Comparison of ENCODE assay signal across 20 cellular contexts in genomic region chr11:101516546-101516945, GRCh38.
"Had no signal": no experiment of that assay in that cellular context is flagged by ENCODE, and none has a peak within 500 bp of the region (broad histone marks: within the 10 kb centered on the region; RNA-seq: fewer than 3 reads in every experiment).

No MANE protein-coding gene starts in this region.

- H3K27me3 Mint-ChIP-seq: activated naive CD8-positive, alpha-beta T cell treated with anti-CD3 and anti-CD28 coated beads, Interleukin-2, amount 10 ng/mL, durations not matched to agents 7 days and 5 days; central memory CD8-positive, alpha-beta T cell had no signal

- H3K27me3 ChIP-seq: spleen, tibial nerve, vagina had no signal

- H3K36me3 ChIP-seq: spleen, tibial nerve, vagina had no signal

- H3K4me3 Mint-ChIP-seq: activated naive CD8-positive, alpha-beta T cell treated with anti-CD3 and anti-CD28 coated beads, Interleukin-2, amount 10 ng/mL, durations not matched to agents 7 days and 5 days; brain; central memory CD8-positive, alpha-beta T cell; nephron; T-helper 2 cell treated with Interferon-gamma antibody and Interleukin-4, amounts not matched to agents 5 μg/mL and 100 μg/mL, for 36 hours had no signal

- DNase-seq: activated CD4-positive, alpha-beta T cell treated with anti-CD3 and anti-CD28 coated beads for 1 hour; activated CD4-positive, alpha-beta T cell treated with anti-CD3 and anti-CD28 coated beads, Interleukin-2, amount 50 U/mL, for 4 hours; activated naive CD4-positive, alpha-beta T cell; activated naive CD8-positive, alpha-beta T cell treated with anti-CD3 and anti-CD28 coated beads, Interleukin-2, amount 10 ng/mL, durations not matched to agents 7 days and 5 days; activated T-cell treated with anti-CD3 and anti-CD28 coated beads for 4 hours; effector CD4-positive, alpha-beta T cell; psoas muscle; spleen; stimulated activated CD4-positive, alpha-beta T cell treated with anti-CD3 and anti-CD28 coated beads, Interleukin-1b, Interleukin-23, amount 100 ng/mL, for 48 hours; stimulated activated naive CD4-positive, alpha-beta T cell; substantia nigra; SW 1271 had no signal

- H3K36me3 Mint-ChIP-seq: activated naive CD8-positive, alpha-beta T cell treated with anti-CD3 and anti-CD28 coated beads, Interleukin-2, amount 10 ng/mL, durations not matched to agents 7 days and 5 days; brain had no signal

- H3K9me3 ChIP-seq: psoas muscle, vagina had no signal

- H3K27ac Mint-ChIP-seq: activated naive CD8-positive, alpha-beta T cell treated with anti-CD3 and anti-CD28 coated beads, Interleukin-2, amount 10 ng/mL, durations not matched to agents 7 days and 5 days; brain; nephron; T-helper 2 cell treated with Interferon-gamma antibody and Interleukin-4, amounts not matched to agents 5 μg/mL and 100 μg/mL, for 36 hours had no signal

- H3K27ac ChIP-seq: coronary artery, psoas muscle, spleen, tibial nerve, vagina had no signal

- H3K4me3 ChIP-seq: coronary artery, psoas muscle, spleen, tibial nerve, vagina had no signal

- H3K4me1 ChIP-seq: psoas muscle, tibial nerve, vagina had no signal

- H3K4me1 Mint-ChIP-seq: activated naive CD8-positive, alpha-beta T cell treated with anti-CD3 and anti-CD28 coated beads, Interleukin-2, amount 10 ng/mL, durations not matched to agents 7 days and 5 days; central memory CD8-positive, alpha-beta T cell; nephron had no signal

- H3K9me3 Mint-ChIP-seq: nephron; T-helper 2 cell treated with Interferon-gamma antibody and Interleukin-4, amounts not matched to agents 5 μg/mL and 100 μg/mL, for 36 hours had no signal

- ATAC-seq: psoas muscle, sciatic nerve had no signal
